8 cellular contexts compared by ENCODE assay signal in genomic region chr16:6684076-6684673, GRCh38.
A peak's percentile ranks its signal among the peaks of the same experiment; 100 is the strongest.
DNase-seq lines count a peak whose midpoint lies in the region; ATAC-seq, FAIRE-seq and TF ChIP-seq lines count a peak whose summit lies in the region.

No MANE protein-coding gene starts in this region.

- H2AFZ ChIP-seq in OCI-LY7 (ENCODE audit: low read length) = no peak overlapping the region

- TF ChIP-seq POLR2A in GM12891 (IDR thresholded peaks at IDR 0.05; ENCODE audit: low read depth, low read length) = no peak

- TF ChIP-seq CTCF in OCI-LY7 (conservative IDR thresholded peaks at IDR 0.05; ENCODE audit: low read length) (peak; percentile 82), upper lobe of right lung (IDR thresholded peaks at IDR 0.05) (peak; percentile 41)

- no peaks in the 10 kb centered on the region for H3K36me3 Mint-ChIP-seq in CD4-positive, alpha-beta memory T cell

- DNase-seq in CD1c-positive myeloid dendritic cell (ENCODE audit: extremely low spot score) (peak; percentile 5), GM12891 (ENCODE audit: insufficient read length, low spot score) (peak; percentile 7), OCI-LY7 (ENCODE audit: low spot score) (peak; percentile 35), globus pallidus (ENCODE audit: low spot score) (peak; percentile 30), upper lobe of right lung (no peak)
- no peak for DNase-seq in activated CD4-positive, CD25-positive, alpha-beta regulatory T cell (lab: John Stamatoyannopoulos, UW)
- no peak for DNase-seq in CD4-positive, alpha-beta memory T cell

- H3K27me3 ChIP-seq in upper lobe of right lung = no peaks in the 10 kb centered on the region
- no peaks in the 10 kb centered on the region for H3K27me3 ChIP-seq in CD4-positive, alpha-beta memory T cell (ENCODE audit: insufficient read depth, low read length)

- no peaks in the 10 kb centered on the region for H3K4me1 ChIP-seq in OCI-LY7 (ENCODE audit: insufficient read depth, low read length, poor library complexity, severe bottlenecking)
- no peaks in the 10 kb centered on the region for H3K4me1 ChIP-seq in upper lobe of right lung
- H3K4me1 ChIP-seq in CD4-positive, alpha-beta memory T cell (ENCODE audit: insufficient read depth, low read length) = no peaks in the 10 kb centered on the region

- ATAC-seq in upper lobe of right lung = peak; percentile 43
- no peak for ATAC-seq in GM21447 (IDR thresholded peaks at IDR 0.05; ENCODE audit: unreplicated experiment)

- no peaks in the 10 kb centered on the region for H4K20me1 ChIP-seq in OCI-LY7 (ENCODE audit: insufficient read depth, low read length)

- POLR2A ChIA-PET in OCI-LY7 (lab: Charles Lee) = interaction anchor here (0.5 kb wide), 1 partner anchor 1606 kb away, joined by 3 read pairs; no protein-coding TSS in a partner anchor
- POLR2A ChIA-PET in CD4-positive, alpha-beta memory T cell (lab: Charles Lee; ENCODE audit: partially characterized antibody) = no interaction called here

- H3K4me3 ChIP-seq in OCI-LY7 (ENCODE audit: low read depth, low read length, poor library complexity, severe bottlenecking) (no peak overlapping the region), upper lobe of right lung (no peak overlapping the region)
- no peak overlapping the region for H3K4me3 ChIP-seq in CD4-positive, alpha-beta memory T cell (ENCODE audit: low read length in 2 of 2)

- H3K36me3 ChIP-seq in OCI-LY7 (ENCODE audit: insufficient read depth, low read length) (no peaks in the 10 kb centered on the region), upper lobe of right lung (no peaks in the 10 kb centered on the region)
- H3K36me3 ChIP-seq in CD4-positive, alpha-beta memory T cell (ENCODE audit: insufficient read depth, low read length) = no peaks in the 10 kb centered on the region

- no TSS peak for BruUV-seq in OCI-LY7 (replicated peaks; lab: Mats Ljungman, UMichigan)

- no peak overlapping the region for H3K27ac Mint-ChIP-seq in CD4-positive, alpha-beta memory T cell

- peaks cover 0 to 14% (median 11%) of the 10 kb centered on the region in 8 donors for H3K9me3 Mint-ChIP-seq in CD4-positive, alpha-beta memory T cell

- H3K79me2 ChIP-seq in OCI-LY7 (ENCODE audit: insufficient read depth, low read depth, low read length) = no peaks in the 10 kb centered on the region

- intact Hi-C loops in OCI-LY7 (cut with micrococcal nuclease; ENCODE audit: unreplicated experiment) (loop anchor here (10.0 kb wide), 1 partner anchor 1491 kb away; no protein-coding TSS in a partner anchor), upper lobe of right lung (cut with DNase I) (no loop called here)
- intact Hi-C loops in CD4-positive, alpha-beta memory T cell (cut with micrococcal nuclease) = no loop called here

- FAIRE-seq in GM12891 (lab: Jason Lieb, UNC) = no peak

- H3K9me3 ChIP-seq in OCI-LY7 (ENCODE audit: low read length) (no peaks in the 10 kb centered on the region), upper lobe of right lung (no peaks in the 10 kb centered on the region)
- H3K9me3 ChIP-seq in CD4-positive, alpha-beta memory T cell (ENCODE audit: control insufficient read depth in 1 of 2, low read length in 2 of 2) = no peaks in the 10 kb centered on the region

- CTCF ChIA-PET in OCI-LY7 (lab: Charles Lee; ENCODE audit: unreplicated experiment) = no interaction called here
- CTCF ChIA-PET in CD4-positive, alpha-beta memory T cell (lab: Charles Lee; ENCODE audit: partially characterized antibody) = no interaction called here

- no peaks in the 10 kb centered on the region for H3K9me2 ChIP-seq in OCI-LY7 (ENCODE audit: insufficient read depth, low read length)

- no peaks in the 10 kb centered on the region for H3K27me3 Mint-ChIP-seq in CD4-positive, alpha-beta memory T cell

- no peaks in the 10 kb centered on the region for H3K4me1 Mint-ChIP-seq in CD4-positive, alpha-beta memory T cell

- H3K4me3 Mint-ChIP-seq in CD4-positive, alpha-beta memory T cell = no peak overlapping the region

- H3K27ac ChIP-seq in OCI-LY7 (ENCODE audit: low read depth, low read length, poor library complexity, severe bottlenecking) = no peak overlapping the region
- no peak overlapping the region for H3K27ac ChIP-seq in upper lobe of right lung
- no peak overlapping the region for H3K27ac ChIP-seq in CD4-positive, alpha-beta memory T cell (ENCODE audit: low read depth, low read length)

- H3K4me2 ChIP-seq in OCI-LY7 (ENCODE audit: low read length) = no peak overlapping the region

TF ChIP-seq in GM12891, 5 proteins besides CTCF, POLR2A, EP300 and RAD21:
- TF ChIP-seq POLR2AphosphoS5 (IDR thresholded peaks at IDR 0.05; ENCODE audit: low read depth, low read length) (no peak), TAF1 (IDR thresholded peaks at IDR 0.05; ENCODE audit: low read depth, low read length) (no peak), PAX5 (IDR thresholded peaks at IDR 0.05; ENCODE audit: insufficient read depth, low read length, severe bottlenecking) (no peak), POU2F2 (IDR thresholded peaks at IDR 0.05; ENCODE audit: low read depth, low read length) (no peak)

Comparison
In these comparisons a context has a peak if more than half of its experiments do, and no peak if none do; other contexts are left out.
1. DNase-seq: peak in CD1c-positive myeloid dendritic cell (single experiment), GM12891 (single experiment), OCI-LY7 (single experiment) and globus pallidus (single experiment); none in upper lobe of right lung (single experiment), activated CD4-positive, CD25-positive, alpha-beta regulatory T cell (0 of 4) and CD4-positive, alpha-beta memory T cell (0 of 5).